ENCODE assay signal across 8 cellular contexts in the genomic region with DNA sequence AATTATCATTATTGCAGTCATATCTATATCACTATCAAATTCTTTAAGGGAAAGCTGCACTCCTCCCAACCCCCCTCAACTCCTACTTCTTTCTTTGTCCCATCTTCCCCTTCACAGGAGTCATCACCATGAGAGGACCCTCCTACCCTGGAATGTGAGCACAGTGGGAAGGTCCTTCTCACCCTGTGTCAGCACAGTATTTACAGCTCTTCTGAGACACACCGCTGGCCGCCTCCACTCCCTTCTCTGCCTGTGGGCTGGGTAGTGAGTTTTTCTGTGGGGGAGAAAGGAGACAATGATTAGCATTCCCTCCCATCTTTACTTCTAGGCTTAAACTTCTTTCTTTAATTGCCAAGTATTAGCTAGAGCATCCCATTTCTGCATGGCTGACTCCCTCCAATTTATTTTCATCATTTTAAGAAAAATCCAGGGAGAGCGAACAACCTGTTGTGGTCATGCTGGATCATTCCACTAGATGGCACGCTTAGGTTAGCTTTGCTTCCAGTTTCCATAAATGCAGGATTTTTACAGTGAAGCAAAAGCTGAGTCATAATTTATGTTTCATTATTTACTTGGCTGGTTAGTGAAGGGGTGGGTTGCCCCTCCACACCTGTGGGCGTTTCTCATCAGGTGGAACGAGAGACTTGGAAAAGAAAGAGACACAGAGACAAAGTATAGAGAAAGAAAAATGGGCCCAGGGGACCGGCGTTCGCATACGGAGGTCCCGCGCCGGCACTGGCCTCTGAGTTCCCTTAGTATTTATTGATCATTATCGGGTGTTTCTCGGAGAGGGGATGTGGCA.
A peak's percentile ranks its signal among the peaks of the same experiment; 100 is the strongest.
DNase-seq lines count a peak whose midpoint lies in the region; ATAC-seq, FAIRE-seq and TF ChIP-seq lines count a peak whose summit lies in the region.

No MANE protein-coding gene starts in this region.

- peak; percentile 92 for TF ChIP-seq CTCF in VCaP (conservative IDR thresholded peaks at IDR 0.05)
- peak; percentile 62 to 76 (median 65) for TF ChIP-seq CTCF in esophagus muscularis mucosa (IDR thresholded peaks at IDR 0.05)
- TF ChIP-seq CTCF in tibial nerve (IDR thresholded peaks at IDR 0.05) = peak; percentile 69 to 79 (median 69)

- TF ChIP-seq EP300 in esophagus muscularis mucosa (IDR thresholded peaks at IDR 0.05) (no peak), tibial nerve (IDR thresholded peaks at IDR 0.05) (no peak)

- peak; percentile 94 for FAIRE-seq in GM18507 (lab: Jason Lieb, UNC)

- intact Hi-C loops in esophagus muscularis mucosa (cut with DNase I) = loop anchor here (2.0 to 5.0 kb wide), 2 partner anchors 398 to 454 kb away; no protein-coding TSS in a partner anchor

- peak overlapping the region; percentile 44 to 57 (median 46) for H3K4me3 ChIP-seq in esophagus muscularis mucosa
- peak overlapping the region; percentile 12 to 44 (median 34) for H3K4me3 ChIP-seq in tibial nerve

- no peak for TF ChIP-seq POLR2A in esophagus muscularis mucosa (IDR thresholded peaks at IDR 0.05; ENCODE audit: low read depth)
- no peak for TF ChIP-seq POLR2A in tibial nerve (IDR thresholded peaks at IDR 0.05)

- peak; percentile 94 for ATAC-seq in HG02884 (IDR thresholded peaks at IDR 0.05; ENCODE audit: unreplicated experiment)

- peaks cover 0 to 5% (median 5%) of the 10 kb centered on the region in 4 donors for H3K4me1 ChIP-seq in esophagus muscularis mucosa
- peaks cover 0 to 12% (median 0%) of the 10 kb centered on the region in 4 donors for H3K4me1 ChIP-seq in tibial nerve

- H3K9me3 ChIP-seq in esophagus muscularis mucosa (no peaks in the 10 kb centered on the region), tibial nerve (no peaks in the 10 kb centered on the region)

- H3K36me3 ChIP-seq in esophagus muscularis mucosa = no peaks in the 10 kb centered on the region
- H3K36me3 ChIP-seq in tibial nerve = no peaks in the 10 kb centered on the region

- H3K27ac ChIP-seq in VCaP (peak overlapping the region; percentile 37; the same call in 1 of the 2 replicates), esophagus muscularis mucosa (replicated peaks in 1 of 4) (no peak overlapping the region), tibial nerve (no peak overlapping the region)

- DNase-seq in AML-193 (lab: John Stamatoyannopoulos, UW) (peak; percentile 58 to 70), GM18507 (ENCODE audit: extremely low spot score, insufficient read length, low read depth) (peak; percentile 18), NCI-H128 (lab: John Stamatoyannopoulos, UW; ENCODE audit: unreplicated experiment) (peak; percentile 5), esophagus muscularis mucosa (ENCODE audit: extremely low spot score) (no peak), mucosa of gallbladder (ENCODE audit: low spot score) (peak; percentile 35), tibial nerve (ENCODE audit: low spot score in 2 of 2) (peak in 1 of 2 donors; percentile 59)

- WGBS in esophagus muscularis mucosa = 11% methylated on average over 15 of the region's 15 CpGs
- 10 to 12% methylated on average over 15 of the region's 15 CpGs for WGBS in tibial nerve, 2 donors

- H3K27me3 ChIP-seq in esophagus muscularis mucosa (peaks cover 0 to 24% (median 0%) of the 10 kb centered on the region in 4 donors), tibial nerve (no peaks in the 10 kb centered on the region)
